Comparison of ENCODE assay signal across 8 cellular contexts in the genomic region with DNA sequence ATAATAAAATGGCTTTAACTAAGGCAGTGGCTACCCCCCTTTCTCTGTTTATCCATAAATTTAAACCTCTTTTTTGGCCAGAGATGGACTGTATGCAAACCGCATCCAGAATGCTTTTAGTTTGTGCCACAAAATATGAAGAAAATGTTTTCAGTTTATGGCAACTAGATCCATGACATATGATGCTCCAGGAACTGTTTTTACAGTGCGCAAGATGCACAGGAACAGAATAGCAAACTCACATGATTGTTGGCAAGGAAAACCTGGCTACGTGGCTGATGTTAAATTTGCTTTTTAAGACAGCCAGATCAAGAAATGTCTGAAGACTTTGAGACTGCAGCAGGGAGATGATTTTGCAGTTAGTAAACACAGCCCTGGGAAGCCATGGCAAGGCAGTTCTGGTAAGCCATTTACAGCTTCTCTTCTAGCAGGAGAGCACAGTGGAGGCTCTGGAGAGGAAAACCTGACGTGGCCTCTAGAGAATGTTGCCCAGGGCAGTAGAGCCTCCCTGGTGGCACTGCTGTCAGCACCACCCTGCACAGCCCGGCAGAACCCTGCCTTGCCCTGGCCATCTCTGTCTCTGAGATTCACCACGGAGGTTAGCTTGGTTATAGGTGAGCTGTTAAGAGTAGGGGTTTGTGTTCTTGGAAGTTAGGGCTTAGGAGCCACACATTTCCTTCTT.
DNase-seq lines count a peak whose midpoint lies in the region; ATAC-seq and TF ChIP-seq lines count a peak whose summit lies in the region.

No MANE protein-coding gene starts in this region.

- peak overlapping the region; percentile 25 for H2AFZ ChIP-seq in KMS-11 (ENCODE audit: low read depth)

- H3K36me3 Mint-ChIP-seq in activated T-cell treated with anti-CD3 and anti-CD28 coated beads, Interleukin-2, amount 50 U/mL, for 72 hours (ENCODE audit: insufficient read depth in 2 of 2) = no peaks in the 10 kb centered on the region

- no peak overlapping the region for H3K4me3 ChIP-seq in KMS-11 (IDR thresholded peaks at IDR 0.05; ENCODE audit: insufficient read depth, low read depth, low read length)
- H3K4me3 ChIP-seq in heart left ventricle = peak overlapping the region in 11 of 12 donors; percentile 2 to 54 (median 30)

- H3K36me3 ChIP-seq in KMS-11 (ENCODE audit: insufficient read depth) (no peaks in the 10 kb centered on the region), heart left ventricle (no peaks in the 10 kb centered on the region)

- H3K9ac ChIP-seq in KMS-11 = peak overlapping the region; percentile 35; the same call in 1 of the 2 replicates

- H3K27me3 Mint-ChIP-seq in activated T-cell treated with anti-CD3 and anti-CD28 coated beads, Interleukin-2, amount 50 U/mL, for 72 hours (ENCODE audit: low read depth) = no peaks in the 10 kb centered on the region

- H3K4me3 Mint-ChIP-seq in activated T-cell treated with anti-CD3 and anti-CD28 coated beads, Interleukin-2, amount 50 U/mL, for 72 hours = peak overlapping the region; percentile 78 to 91

- DNase-seq in activated T-cell treated with anti-CD3 and anti-CD28 coated beads, Interleukin-2, amount 50 U/mL, for 72 hours = peak; percentile 40 to 42
- DNase-seq in heart left ventricle = peak in 4 of 5 donors; percentile 16 to 58 (median 31)
- DNase-seq in stimulated activated CD4-positive, alpha-beta T cell treated with anti-CD3 and anti-CD28 coated beads, TNF-alpha, amount 100 ng/mL, for 4 hours (ENCODE audit: low read depth in 3 of 3) = peak in 2 of 3 experiments; percentile 4 to 7
- DNase-seq in NCI-H1105 treated with DMSO at 0.1 percent for 48 hours (lab: John Stamatoyannopoulos, UW) = no peak
- DNase-seq in Ammon's horn (ENCODE audit: low spot score) = no peak

- TF ChIP-seq POLR2A in heart left ventricle (IDR thresholded peaks at IDR 0.05) = no peak

- ATAC-seq in activated T-cell treated with anti-CD3 and anti-CD28 coated beads, Interleukin-2, amount 50 U/mL, for 72 hours (replicated peaks in 1 of 2) = peak; percentile 78 to 82
- peak; percentile 47 to 93 (median 82) for ATAC-seq in heart left ventricle
- no peak for ATAC-seq in HG03432 (IDR thresholded peaks at IDR 0.05; ENCODE audit: unreplicated experiment)
- ATAC-seq in GM21526 (IDR thresholded peaks at IDR 0.05; ENCODE audit: low FRiP score, unreplicated experiment) = no peak

- H3K9me3 Mint-ChIP-seq in activated T-cell treated with anti-CD3 and anti-CD28 coated beads, Interleukin-2, amount 50 U/mL, for 72 hours = no peaks in the 10 kb centered on the region

- no peaks in the 10 kb centered on the region for H4K20me1 ChIP-seq in KMS-11 (ENCODE audit: insufficient read depth)

- H3K4me1 ChIP-seq in KMS-11 (ENCODE audit: low read depth, poor library complexity, severe bottlenecking) = peaks cover 21% of the 10 kb centered on the region
- H3K4me1 ChIP-seq in heart left ventricle = peaks cover 0 to 44% (median 24%) of the 10 kb centered on the region in 12 donors

- no peaks in the 10 kb centered on the region for H3K27me3 ChIP-seq in KMS-11 (ENCODE audit: insufficient read depth, low read depth)
- H3K27me3 ChIP-seq in heart left ventricle = no peaks in the 10 kb centered on the region

- intact Hi-C loops in heart left ventricle (cut with DNase I) = loop anchor here in 1 of 10 donors (10.0 kb wide), 1 partner anchor 53 kb away; no protein-coding TSS in a partner anchor

- no peaks in the 10 kb centered on the region for H3K9me3 ChIP-seq in heart left ventricle

- no peak for TF ChIP-seq CTCF in KMS-11 (conservative IDR thresholded peaks at IDR 0.05; ENCODE audit: low read depth, low read length)
- no peak for TF ChIP-seq CTCF in heart left ventricle (IDR thresholded peaks at IDR 0.05)

- H3K4me1 Mint-ChIP-seq in activated T-cell treated with anti-CD3 and anti-CD28 coated beads, Interleukin-2, amount 50 U/mL, for 72 hours (ENCODE audit: low read depth) = peaks cover 90% of the 10 kb centered on the region

- peak overlapping the region; percentile 25; the same call in 1 of the 2 replicates for H3K27ac ChIP-seq in KMS-11
- peak overlapping the region in 9 of 12 donors; percentile 4 to 66 (median 44) for H3K27ac ChIP-seq in heart left ventricle

- peak overlapping the region; percentile 62 for H3K4me2 ChIP-seq in KMS-11

- peaks cover 4% of the 10 kb centered on the region; the same call in 1 of the 2 replicates for H3K79me2 ChIP-seq in KMS-11 (ENCODE audit: insufficient read depth, low read depth)

- H3K27ac Mint-ChIP-seq in activated T-cell treated with anti-CD3 and anti-CD28 coated beads, Interleukin-2, amount 50 U/mL, for 72 hours = peak overlapping the region; percentile 98

- WGBS in heart left ventricle, 4 donors = 20 to 38% (median 27%) methylated on average over 6 of the region's 6 CpGs

Comparison
In these comparisons a context has a peak if more than half of its experiments do, and no peak if none do; other contexts are left out.
1. ATAC-seq: peak in activated T-cell treated with anti-CD3 and anti-CD28 coated beads, Interleukin-2, amount 50 U/mL, for 72 hours (2 of 2) and heart left ventricle (4 of 4); none in HG03432 (single experiment) and GM21526 (single experiment).
2. DNase-seq: peak in activated T-cell treated with anti-CD3 and anti-CD28 coated beads, Interleukin-2, amount 50 U/mL, for 72 hours (2 of 2), heart left ventricle (4 of 5) and stimulated activated CD4-positive, alpha-beta T cell treated with anti-CD3 and anti-CD28 coated beads, TNF-alpha, amount 100 ng/mL, for 4 hours (2 of 3); none in NCI-H1105 treated with DMSO at 0.1 percent for 48 hours (single experiment) and Ammon's horn (single experiment).